In genomic region chr19:47804451-47804850, GRCh38 we compare ENCODE assay signal across 11 cellular contexts. TPM values are rescaled to one million over a fixed set of nuclear protein-coding genes. Genes with fewer than 3 reads are reported as not detected.
"Had no signal": no experiment of that assay in that cellular context is flagged by ENCODE, and none has a peak within 500 bp of the region (broad histone marks: within the 10 kb centered on the region; RNA-seq: fewer than 3 reads in every experiment).

TSS of gene TPRX1 (minus strand) at chr19:47804551. CDS start at chr19:47804539, 12 bp downstream.

RNA-seq across cellular contexts. Expression of gene TPRX1, which starts in this region (rescaled TPM):
- total RNA-seq: activated CD4-positive, alpha-beta memory T cell treated with anti-CD3 and anti-CD28 coated beads, Interleukin-2, amount 10 ng/mL, durations not matched to agents 7 days and 5 days; activated CD4-positive, alpha-beta T cell treated with anti-CD3 and anti-CD28 coated beads for 36 hours; activated CD4-positive, alpha-beta T cell treated with anti-CD3 and anti-CD28 coated beads, Interleukin-2, amount 10 ng/mL, durations not matched to agents 7 days and 5 days; activated CD8-positive, alpha-beta memory T cell treated with anti-CD3 and anti-CD28 coated beads, Interleukin-2, amount 10 ng/mL, durations not matched to agents 7 days and 5 days; activated CD8-positive, alpha-beta T cell treated with anti-CD3 and anti-CD28 coated beads, Interleukin-2, amount 10 ng/mL, durations not matched to agents 7 days and 5 days; activated naive CD8-positive, alpha-beta T cell treated with anti-CD3 and anti-CD28 coated beads, Interleukin-2, amount 10 ng/mL, durations not matched to agents 7 days and 5 days; activated T-helper 2 cell treated with anti-CD3 and anti-CD28 coated beads, Interferon-gamma antibody, Interleukin-2, Interleukin-4, amounts not matched to agents 10 μg/mL and 5 μg/mL and 100 μg/mL, durations not matched to agents 14 hours and 24 hours and 36 hours; ascending aorta; cardiac septum; WTC11 had no signal
- polyA plus RNA-seq: adipose tissue had no signal
